24 cellular contexts compared by ENCODE assay signal in the genomic region with DNA sequence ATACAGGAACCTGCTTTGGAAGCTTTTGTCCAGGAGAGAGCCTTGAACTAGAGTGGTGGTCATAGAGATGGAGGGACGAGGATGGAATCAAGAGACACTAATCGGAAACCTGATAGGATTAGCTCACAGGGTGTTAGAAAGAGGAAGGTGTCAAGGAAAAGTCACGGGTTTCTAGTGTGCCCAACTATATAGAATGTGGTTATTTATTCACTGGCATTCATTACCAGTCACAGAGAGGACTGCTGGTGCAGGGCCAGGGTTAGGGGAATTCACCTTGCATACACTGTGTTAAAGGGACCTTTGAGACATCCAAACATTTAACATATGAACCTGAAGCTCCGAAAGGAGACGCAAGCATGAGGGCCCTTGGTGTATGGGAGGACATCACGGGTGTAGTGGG. TPM values are rescaled to one million over a fixed set of nuclear protein-coding genes. Genes with fewer than 3 reads are reported as not detected.
A peak's percentile ranks its signal among the peaks of the same experiment; 100 is the strongest.
DNase-seq lines count a peak whose midpoint lies in the region; ATAC-seq lines count a peak whose summit lies in the region.
"Had no signal": no experiment of that assay in that cellular context is flagged by ENCODE, and none has a peak within 500 bp of the region (broad histone marks: within the 10 kb centered on the region; RNA-seq: fewer than 3 reads in every experiment).

No MANE protein-coding gene starts in this region.

- H3K9me3 ChIP-seq in BLaER1 treated with 17β-estradiol and CSF1 and Interleukin-3, amounts not matched to agents 10 nM and 100 nM (replicated peaks in 1 of 11), result peaks cover 0 to 6% (median 0%) of the 10 kb centered on the region in 11 experiments; a peak in 3 of 22 replicates
- no peaks in the 10 kb centered on the region for H3K9me3 ChIP-seq in neuronal stem cell (replicated peaks in 1 of 2; ENCODE audit: control insufficient read depth in 2 of 2, insufficient read depth in 1 of 2, low read depth in 1 of 2, low read length in 2 of 2)
- H3K9me3 ChIP-seq: left ventricle myocardium inferior, stomach, tibial artery had no signal

- H2BK5ac ChIP-seq in neuronal stem cell (ENCODE audit: low read length), result no peak overlapping the region

- no peak overlapping the region for H2AFZ ChIP-seq in neuronal stem cell (ENCODE audit: low read length)
- H2AFZ ChIP-seq: PC-9 had no signal

- no peak overlapping the region for H4K91ac ChIP-seq in neuronal stem cell (ENCODE audit: low read depth, low read length, poor library complexity)

- no peak overlapping the region for H3K4ac ChIP-seq in neuronal stem cell (ENCODE audit: low read length)

- H3K4me3 ChIP-seq in BLaER1 treated with 17β-estradiol and CSF1 and Interleukin-3, amounts not matched to agents 10 nM and 100 nM, result no peak overlapping the region
- H3K4me3 ChIP-seq in neuronal stem cell (ENCODE audit: low read length in 2 of 2), result no peak overlapping the region
- H3K4me3 ChIP-seq: left ventricle myocardium inferior, PC-9, stomach, tibial artery had no signal

- H3K9me3 Mint-ChIP-seq in naive B cell, result peaks cover 0 to 8% (median 1%) of the 10 kb centered on the region in 7 donors
- H3K9me3 Mint-ChIP-seq: activated T-cell treated with anti-CD3 and anti-CD28 coated beads, Interleukin-2, amount 50 U/mL, for 72 hours; WTC11 had no signal

- DNase-seq in NOMO-1 treated with dmso at 0.1 percent for 144 hours (lab: John Stamatoyannopoulos, UW; ENCODE audit: unreplicated experiment) (peak; percentile 77), naive B cell (no peak), neuronal stem cell (ENCODE audit: low spot score) (no peak), GM03348 (ENCODE audit: low spot score) (no peak), NCI-H345 treated with DMSO at 0.1 percent for 48 hours (lab: John Stamatoyannopoulos, UW; ENCODE audit: unreplicated experiment) (no peak)
- DNase-seq: activated naive CD4-positive, alpha-beta T cell treated with Interleukin-2 at 50 U/mL for 16 hours; activated T-cell treated with anti-CD3 and anti-CD28 coated beads, Interleukin-2, amount 50 U/mL, for 72 hours; COR-L47; DMS53; effector CD8-positive, alpha-beta T cell; GOT3; islet precursor cell; NCI-H1436; NCI-H446 treated with DMSO at 0.1 percent for 48 hours; PC-9; stomach; T1000 had no signal

- no peaks in the 10 kb centered on the region for H3K79me1 ChIP-seq in neuronal stem cell (ENCODE audit: low read depth, low read length)

- H3K27ac Mint-ChIP-seq in naive B cell, result peak overlapping the region in 4 of 6 donors; percentile 60 to 90 (median 70)
- H3K27ac Mint-ChIP-seq: activated T-cell treated with anti-CD3 and anti-CD28 coated beads, Interleukin-2, amount 50 U/mL, for 72 hours; WTC11 had no signal

- no peak overlapping the region for H2AK5ac ChIP-seq in neuronal stem cell (ENCODE audit: low read depth, low read length)

- H2BK120ac ChIP-seq in neuronal stem cell (ENCODE audit: low read depth, low read length), result no peak overlapping the region

- 0 out of 22 replicates have a peak, but pooled peaks cover 0 to 4% (median 0%) of the 10 kb centered on the region in 11 experiments for H3K36me3 ChIP-seq in BLaER1 treated with 17β-estradiol and CSF1 and Interleukin-3, amounts not matched to agents 10 nM and 100 nM
- no peaks in the 10 kb centered on the region for H3K36me3 ChIP-seq in neuronal stem cell (replicated peaks in 1 of 2; ENCODE audit: control insufficient read depth in 2 of 2, insufficient read depth in 2 of 2, low read length in 2 of 2)
- H3K36me3 ChIP-seq: left ventricle myocardium inferior, stomach, tibial artery had no signal

- ATAC-seq in GM21786 (IDR thresholded peaks at IDR 0.05; ENCODE audit: unreplicated experiment), result peak; percentile 32
- peak; percentile 29 to 38 for ATAC-seq in naive B cell (ENCODE audit: low read depth in 2 of 2)
- ATAC-seq: WTC11 had no signal

- no peaks in the 10 kb centered on the region for H3K27me3 Mint-ChIP-seq in naive B cell

- H4K20me1 ChIP-seq in BLaER1 treated with 17β-estradiol and CSF1 and Interleukin-3, amounts not matched to agents 10 nM and 100 nM, result no peaks in the 10 kb centered on the region

- peak overlapping the region in 5 of 8 donors; percentile 10 to 69 (median 55) for H3K4me3 Mint-ChIP-seq in naive B cell
- H3K4me3 Mint-ChIP-seq: activated T-cell treated with anti-CD3 and anti-CD28 coated beads, Interleukin-2, amount 50 U/mL, for 72 hours; WTC11 had no signal

- peaks cover 23 to 43% (median 25%) of the 10 kb centered on the region in 3 donors for H3K4me1 Mint-ChIP-seq in naive B cell
- H3K4me1 Mint-ChIP-seq: WTC11 had no signal

- peaks cover 0 to 35% (median 14%) of the 10 kb centered on the region in 10 experiments; a peak in 11 of 20 replicates for H3K4me1 ChIP-seq in BLaER1 treated with 17β-estradiol and CSF1 and Interleukin-3, amounts not matched to agents 10 nM and 100 nM
- no peaks in the 10 kb centered on the region for H3K4me1 ChIP-seq in neuronal stem cell (ENCODE audit: control insufficient read depth in 2 of 2, insufficient read depth in 1 of 2, low read depth in 1 of 2, low read length in 2 of 2)
- H3K4me1 ChIP-seq: left ventricle myocardium inferior, stomach, tibial artery had no signal

- H3K14ac ChIP-seq in neuronal stem cell (ENCODE audit: low read length), result no peak overlapping the region

- H4K8ac ChIP-seq in neuronal stem cell (ENCODE audit: low read depth, low read length), result no peak overlapping the region

- H3K9ac ChIP-seq in BLaER1 treated with 17β-estradiol and CSF1 and Interleukin-3, amounts not matched to agents 10 nM and 100 nM, result no peak overlapping the region
- H3K9ac ChIP-seq in neuronal stem cell (ENCODE audit: low read depth, low read length, poor library complexity), result no peak overlapping the region

- no peak overlapping the region for H3K23ac ChIP-seq in neuronal stem cell (ENCODE audit: low read depth, low read length, poor library complexity)

- no peak overlapping the region for H2BK12ac ChIP-seq in neuronal stem cell (ENCODE audit: low read length)

- peak overlapping the region in 4 of 11 experiments; percentile 15 to 41 (median 34); a peak in 6 of 22 replicates for H3K27ac ChIP-seq in BLaER1 treated with 17β-estradiol and CSF1 and Interleukin-3, amounts not matched to agents 10 nM and 100 nM
- no peak overlapping the region for H3K27ac ChIP-seq in neuronal stem cell (replicated peaks; ENCODE audit: low read length)
- H3K27ac ChIP-seq: epithelial cell of prostate, left ventricle myocardium inferior, PC-9, stomach, tibial artery had no signal

- H2BK15ac ChIP-seq in neuronal stem cell (ENCODE audit: low read length), result no peak overlapping the region

- H3K27me3 ChIP-seq in BLaER1 treated with 17β-estradiol and CSF1 and Interleukin-3, amounts not matched to agents 10 nM and 100 nM, result no peaks in the 10 kb centered on the region
- peaks cover 0 to 5% (median 0%) of the 10 kb centered on the region in 3 experiments for H3K27me3 ChIP-seq in neuronal stem cell (ENCODE audit: control insufficient read depth in 3 of 3, insufficient read depth in 3 of 3, low read depth in 1 of 3, low read length in 3 of 3)
- H3K27me3 ChIP-seq: tibial artery had no signal

- peak overlapping the region in 7 of 11 experiments; percentile 13 to 75 (median 58); a peak in 12 of 22 replicates for H3K4me2 ChIP-seq in BLaER1 treated with 17β-estradiol and CSF1 and Interleukin-3, amounts not matched to agents 10 nM and 100 nM
- H3K4me2 ChIP-seq in neuronal stem cell (ENCODE audit: insufficient read depth, low read length, poor library complexity, severe bottlenecking), result no peak overlapping the region
- H3K4me2 ChIP-seq: PC-9 had no signal

- H3K36me3 Mint-ChIP-seq in naive B cell, result no peaks in the 10 kb centered on the region
- H3K36me3 Mint-ChIP-seq: WTC11 had no signal

- WGBS in neuronal stem cell (ENCODE audit: extremely low coverage in 2 of 2, insufficient read length in 2 of 2, insufficient replicate concordance in 1 of 2), 2 donors, result no CpG with 5 or more reads among the region's 6 CpGs

- H3K18ac ChIP-seq in neuronal stem cell (ENCODE audit: low read length), result no peak overlapping the region

RNA-seq across cellular contexts. Expression of gene URAD, which starts 43.4 kb away (rescaled TPM):
- not detected for polyA plus RNA-seq in naive B cell (ENCODE audit: low read depth in 6 of 6)
- not detected for polyA plus RNA-seq in neuronal stem cell (2013, experiment 1 of 2)
- not detected for polyA plus RNA-seq in neuronal stem cell (2013, experiment 2 of 2)
- polyA plus RNA-seq: BJ had no signal
